ENCODE assay signal across 15 cellular contexts in genomic region chr1:30742300-30742962, GRCh38. TPM values are rescaled to one million over a fixed set of nuclear protein-coding genes. Genes with fewer than 3 reads are reported as not detected.
DNase-seq lines count a peak whose midpoint lies in the region; ATAC-seq and TF ChIP-seq lines count a peak whose summit lies in the region.
"Had no signal": no experiment of that assay in that cellular context is flagged by ENCODE, and none has a peak within 500 bp of the region (broad histone marks: within the 10 kb centered on the region; RNA-seq: fewer than 3 reads in every experiment).

No MANE protein-coding gene starts in this region.

- no peak for TF ChIP-seq POLR2A in esophagus muscularis mucosa (IDR thresholded peaks at IDR 0.05; ENCODE audit: low read depth)

- no peak overlapping the region for H2BK12ac ChIP-seq in neuronal stem cell (ENCODE audit: low read length)

- H3K27ac ChIP-seq in neuronal stem cell (replicated peaks; ENCODE audit: low read length) (no peak overlapping the region), esophagus muscularis mucosa (replicated peaks in 1 of 4) (no peak overlapping the region)
- H3K27ac ChIP-seq: cardiac muscle cell, uterus had no signal

- no peaks in the 10 kb centered on the region for H3K9me3 Mint-ChIP-seq in activated naive CD4-positive, alpha-beta T cell treated with anti-CD3 and anti-CD28 coated beads, Interleukin-2, amount 50 U/mL, for 24 hours
- no peaks in the 10 kb centered on the region for H3K9me3 Mint-ChIP-seq in T-cell
- H3K9me3 Mint-ChIP-seq in effector memory CD8-positive, alpha-beta T cell, result no peaks in the 10 kb centered on the region
- H3K9me3 Mint-ChIP-seq: HFFc6 had no signal

- H3K4ac ChIP-seq in neuronal stem cell (ENCODE audit: low read length), result no peak overlapping the region

- H3K36me3 Mint-ChIP-seq in activated naive CD4-positive, alpha-beta T cell treated with anti-CD3 and anti-CD28 coated beads, Interleukin-2, amount 50 U/mL, for 24 hours, result peaks cover 16% of the 10 kb centered on the region
- peaks cover 60% of the 10 kb centered on the region for H3K36me3 Mint-ChIP-seq in T-cell
- peaks cover 93% of the 10 kb centered on the region for H3K36me3 Mint-ChIP-seq in effector memory CD8-positive, alpha-beta T cell (ENCODE audit: insufficient read depth)

- H3K4me2 ChIP-seq in neuronal stem cell (ENCODE audit: insufficient read depth, low read length, poor library complexity, severe bottlenecking), result no peak overlapping the region

- H3K4me3 ChIP-seq in neuronal stem cell (ENCODE audit: low read length in 2 of 2) (no peak overlapping the region), esophagus muscularis mucosa (no peak overlapping the region)
- H3K4me3 ChIP-seq: cardiac muscle cell, SJCRH30, skin epidermis, uterus had no signal

- H3K9ac ChIP-seq in neuronal stem cell (ENCODE audit: low read depth, low read length, poor library complexity), result no peak overlapping the region

- peaks cover 94% of the 10 kb centered on the region for H3K4me1 Mint-ChIP-seq in activated naive CD4-positive, alpha-beta T cell treated with anti-CD3 and anti-CD28 coated beads, Interleukin-2, amount 50 U/mL, for 24 hours
- H3K4me1 Mint-ChIP-seq in T-cell, result peaks cover 92 to 96% (median 96%) of the 10 kb centered on the region in 3 donors
- peaks cover 84 to 85% of the 10 kb centered on the region in 2 donors for H3K4me1 Mint-ChIP-seq in effector memory CD8-positive, alpha-beta T cell (ENCODE audit: low read depth in 2 of 2)

- no peak for DNase-seq in activated naive CD4-positive, alpha-beta T cell treated with Interleukin-2 at 50 U/mL for 16 hours
- no peak for DNase-seq in T-cell
- DNase-seq in effector memory CD8-positive, alpha-beta T cell, result no peak
- DNase-seq in neuronal stem cell (ENCODE audit: low spot score), result no peak
- DNase-seq in esophagus muscularis mucosa (ENCODE audit: extremely low spot score), result no peak
- no peak for DNase-seq in left cardiac atrium
- DNase-seq: HFFc6, KBM-7, SJCRH30, uterus had no signal

- H3K27me3 ChIP-seq in neuronal stem cell (ENCODE audit: control insufficient read depth in 3 of 3, insufficient read depth in 3 of 3, low read depth in 1 of 3, low read length in 3 of 3), result no peaks in the 10 kb centered on the region
- peaks cover 0 to 6% (median 0%) of the 10 kb centered on the region in 4 donors for H3K27me3 ChIP-seq in esophagus muscularis mucosa
- H3K27me3 ChIP-seq: cardiac muscle cell, SJCRH30, uterus had no signal

- H4K8ac ChIP-seq in neuronal stem cell (ENCODE audit: low read depth, low read length), result no peak overlapping the region

- WGBS in neuronal stem cell (ENCODE audit: extremely low coverage in 2 of 2, insufficient read length in 2 of 2, insufficient replicate concordance in 1 of 2), 2 donors, result no CpG with 5 or more reads among the region's 11 CpGs
- 87% methylated on average over 11 of the region's 11 CpGs for WGBS in esophagus muscularis mucosa

- H3K14ac ChIP-seq in neuronal stem cell (ENCODE audit: low read length), result no peak overlapping the region

- TF ChIP-seq CTCF in esophagus muscularis mucosa (IDR thresholded peaks at IDR 0.05), result no peak

- H3K23ac ChIP-seq in neuronal stem cell (ENCODE audit: low read depth, low read length, poor library complexity), result no peak overlapping the region

- POLR2A ChIA-PET in T-cell (lab: Charles Lee), result interaction anchor here in 1 of 2 donors (0.5 to 0.6 kb wide), 2 partner anchors 10 to 21 kb away, joined by 4 to 5 read pairs; no protein-coding TSS in a partner anchor

- H3K79me1 ChIP-seq in neuronal stem cell (ENCODE audit: low read depth, low read length), result no peaks in the 10 kb centered on the region

- H3K4me3 Mint-ChIP-seq in activated naive CD4-positive, alpha-beta T cell treated with anti-CD3 and anti-CD28 coated beads, Interleukin-2, amount 50 U/mL, for 24 hours, result peak overlapping the region; percentile 49
- H3K4me3 Mint-ChIP-seq in T-cell, result peak overlapping the region in 1 of 3 donors; percentile 98
- H3K4me3 Mint-ChIP-seq in effector memory CD8-positive, alpha-beta T cell, result peak overlapping the region; percentile 99
- H3K4me3 Mint-ChIP-seq: HFFc6 had no signal

- H3K18ac ChIP-seq in neuronal stem cell (ENCODE audit: low read length), result no peak overlapping the region

- no peaks in the 10 kb centered on the region for H3K9me3 ChIP-seq in neuronal stem cell (replicated peaks in 1 of 2; ENCODE audit: control insufficient read depth in 2 of 2, insufficient read depth in 1 of 2, low read depth in 1 of 2, low read length in 2 of 2)
- H3K9me3 ChIP-seq in esophagus muscularis mucosa, result no peaks in the 10 kb centered on the region
- H3K9me3 ChIP-seq: SJCRH30, uterus had no signal

- peak overlapping the region; percentile 89 for H3K27ac Mint-ChIP-seq in activated naive CD4-positive, alpha-beta T cell treated with anti-CD3 and anti-CD28 coated beads, Interleukin-2, amount 50 U/mL, for 24 hours
- H3K27ac Mint-ChIP-seq in T-cell, result peak overlapping the region; percentile 96 to 98
- peak overlapping the region; percentile 99 for H3K27ac Mint-ChIP-seq in effector memory CD8-positive, alpha-beta T cell
- H3K27ac Mint-ChIP-seq: HFFc6 had no signal

- H2BK15ac ChIP-seq in neuronal stem cell (ENCODE audit: low read length), result no peak overlapping the region

- no peak for TF ChIP-seq EP300 in esophagus muscularis mucosa (IDR thresholded peaks at IDR 0.05)

- H2AFZ ChIP-seq in neuronal stem cell (ENCODE audit: low read length), result no peak overlapping the region

- no peak overlapping the region for H2AK5ac ChIP-seq in neuronal stem cell (ENCODE audit: low read depth, low read length)

- no peak for ATAC-seq in T-cell (replicated peaks in 1 of 4)
- no peak for ATAC-seq in effector memory CD8-positive, alpha-beta T cell (replicated peaks)
- no peak for ATAC-seq in left cardiac atrium
- ATAC-seq in GM19324 (IDR thresholded peaks at IDR 0.05; ENCODE audit: low FRiP score, unreplicated experiment), result no peak
- ATAC-seq: left lobe of liver had no signal

- H3K4me1 ChIP-seq in neuronal stem cell (ENCODE audit: control insufficient read depth in 2 of 2, insufficient read depth in 1 of 2, low read depth in 1 of 2, low read length in 2 of 2) (peaks cover 2 to 4% of the 10 kb centered on the region in 2 donors), esophagus muscularis mucosa (peaks cover 0 to 20% (median 8%) of the 10 kb centered on the region in 4 donors)
- H3K4me1 ChIP-seq: uterus had no signal

- no peaks in the 10 kb centered on the region for H3K27me3 Mint-ChIP-seq in activated naive CD4-positive, alpha-beta T cell treated with anti-CD3 and anti-CD28 coated beads, Interleukin-2, amount 50 U/mL, for 24 hours
- no peaks in the 10 kb centered on the region for H3K27me3 Mint-ChIP-seq in T-cell
- H3K27me3 Mint-ChIP-seq in effector memory CD8-positive, alpha-beta T cell, result no peaks in the 10 kb centered on the region

- intact Hi-C loops in esophagus muscularis mucosa (cut with DNase I) (no loop called here), left cardiac atrium (cut with DNase I) (no loop called here)

- no peaks in the 10 kb centered on the region for H3K36me3 ChIP-seq in neuronal stem cell (replicated peaks in 1 of 2; ENCODE audit: control insufficient read depth in 2 of 2, insufficient read depth in 2 of 2, low read length in 2 of 2)
- peaks cover 0 to 11% (median 0%) of the 10 kb centered on the region in 4 donors for H3K36me3 ChIP-seq in esophagus muscularis mucosa
- H3K36me3 ChIP-seq: cardiac muscle cell, uterus had no signal

- H2BK5ac ChIP-seq in neuronal stem cell (ENCODE audit: low read length), result no peak overlapping the region

- no peak overlapping the region for H2BK120ac ChIP-seq in neuronal stem cell (ENCODE audit: low read depth, low read length)

- CTCF ChIA-PET in T-cell (lab: Charles Lee), result interaction anchor here in 1 of 2 donors (0.6 to 3.6 kb wide), 6 partner anchors 12 to 40 kb away, joined by 3 to 60 read pairs (median 26); partner anchors contain the start of gene LAPTM5

- H4K91ac ChIP-seq in neuronal stem cell (ENCODE audit: low read depth, low read length, poor library complexity), result no peak overlapping the region

RNA-seq across cellular contexts. Expression of gene LAPTM5, which starts 15.1 kb away (rescaled TPM):
- total RNA-seq in T-cell (100 to 1,000 TPM; 529 to 586 (median 559) TPM), esophagus muscularis mucosa (10 to 100 TPM; 32.4 to 83.7 (median 36.3) TPM), left cardiac atrium (10 to 100 TPM; 44.7 to 68.1 TPM)
- polyA plus RNA-seq in neuronal stem cell (2013, experiment 1 of 2), result 0.15 TPM
- 0.10 TPM for polyA plus RNA-seq in neuronal stem cell (2013, experiment 2 of 2)

RNA-seq across cellular contexts. Expression of gene MATN1, which starts 19.0 kb away (rescaled TPM):
- total RNA-seq in T-cell (1 to 10 TPM in 2 of 5 donors, under 1 TPM in 3; 0.20 to 5.5 (median 0.60) TPM), esophagus muscularis mucosa (not detected), left cardiac atrium (not detected)
- polyA plus RNA-seq in neuronal stem cell (2013, experiment 1 of 2), result 0.04 TPM
- 0.01 TPM for polyA plus RNA-seq in neuronal stem cell (2013, experiment 2 of 2)
- total RNA-seq: left lobe of liver had no signal

Comparison
In these comparisons a context has a peak if more than half of its experiments do, and no peak if none do; other contexts are left out.
1. RNA of gene LAPTM5, which starts 15.1 kb away (total RNA-seq): 529 to 586 TPM in T-cell; 44.7 to 68.1 TPM in left cardiac atrium and 32.4 to 83.7 TPM in esophagus muscularis mucosa; every median in the first group is over 4 times any median in the second.
2. Peak in every context shown above with its lines, with median percentiles within 50 percentile points of each other: H3K27ac Mint-ChIP-seq.